ENCODE assay signal across 1 cellular context in genomic region chr6:82245376-82245775, GRCh38.
A peak's percentile ranks its signal among the peaks of the same experiment; 100 is the strongest.
TF ChIP-seq lines count a peak whose summit lies in the region.

No MANE protein-coding gene starts in this region.

TF ChIP-seq in K562, 482 proteins besides CTCF, POLR2A, EP300 and RAD21 (continues in another document):
- no peak for TF ChIP-seq ZNF407 (IDR thresholded peaks at IDR 0.05; ENCODE audit: low read depth)
- TF ChIP-seq PRDM10 (IDR thresholded peaks at IDR 0.05; ENCODE audit: partially characterized antibody), result peak; percentile 70
- no peak for TF ChIP-seq RCOR1 (IDR thresholded peaks at IDR 0.05; ENCODE audit: borderline replicate concordance in 1 of 2, low read depth in 2 of 2, low read length in 2 of 2)
- TF ChIP-seq HDAC3 (IDR thresholded peaks at IDR 0.05; ENCODE audit: borderline replicate concordance, partially characterized antibody), result no peak
- TF ChIP-seq NR4A1 (CRISPR knock-in tag; IDR thresholded peaks at IDR 0.05), result no peak
- TF ChIP-seq NR4A1 (tag; IDR thresholded peaks at IDR 0.05), result no peak
- no peak for TF ChIP-seq PYGO2 (tag; IDR thresholded peaks at IDR 0.05)
- TF ChIP-seq SMAD4 (CRISPR knock-in tag; conservative IDR thresholded peaks at IDR 0.05), result no peak
- no peak for TF ChIP-seq MAFK (IDR thresholded peaks at IDR 0.05; ENCODE audit: low read length)
- no peak for TF ChIP-seq ZNF431 (CRISPR knock-in tag; IDR thresholded peaks at IDR 0.05)
- TF ChIP-seq ZNF324 (CRISPR knock-in tag; IDR thresholded peaks at IDR 0.05), result no peak
- TF ChIP-seq CUX1 (CRISPR knock-in tag; IDR thresholded peaks at IDR 0.05), result no peak
- TF ChIP-seq MAFG (tag; conservative IDR thresholded peaks at IDR 0.05), result no peak
- no peak for TF ChIP-seq ESRRA (IDR thresholded peaks at IDR 0.05; ENCODE audit: borderline replicate concordance, low read depth)
- no peak for TF ChIP-seq CAMTA2 (CRISPR knock-in tag; conservative IDR thresholded peaks at IDR 0.05)
- no peak for TF ChIP-seq PRPF4 (IDR thresholded peaks at IDR 0.05; ENCODE audit: insufficient read depth, low read depth, low read length, poor library complexity, severe bottlenecking)
- TF ChIP-seq ZNF165 (CRISPR knock-in tag; IDR thresholded peaks at IDR 0.05; ENCODE audit: borderline replicate concordance), result no peak
- TF ChIP-seq C11orf30 (IDR thresholded peaks at IDR 0.05; ENCODE audit: low read depth), result no peak
- TF ChIP-seq ZNF511 (CRISPR knock-in tag; IDR thresholded peaks at IDR 0.05), result no peak
- TF ChIP-seq FIP1L1 (IDR thresholded peaks at IDR 0.05; ENCODE audit: low read depth, low read length, poor library complexity, severe bottlenecking), result no peak
- no peak for TF ChIP-seq ZSCAN29 (IDR thresholded peaks at IDR 0.05)
- no peak for TF ChIP-seq ZHX1 (conservative IDR thresholded peaks at IDR 0.05; ENCODE audit: low read length)
- TF ChIP-seq NCOA2 (IDR thresholded peaks at IDR 0.05; ENCODE audit: partially characterized antibody in 2 of 2), result no peak
- peak; percentile 49; the same call in 1 of the 2 replicates for TF ChIP-seq ZNF384 (IDR thresholded peaks at IDR 0.05; ENCODE audit: low read depth, low read length)
- no peak for TF ChIP-seq ZNF584 (CRISPR knock-in tag; IDR thresholded peaks at IDR 0.05; ENCODE audit: low read depth)
- TF ChIP-seq MCM3 (IDR thresholded peaks at IDR 0.05), result no peak
- TF ChIP-seq ZNF75A (CRISPR knock-in tag; IDR thresholded peaks at IDR 0.05), result no peak
- no peak for TF ChIP-seq ZNF282 (CRISPR knock-in tag; IDR thresholded peaks at IDR 0.05)
- TF ChIP-seq TCF3 (CRISPR knock-in tag; IDR thresholded peaks at IDR 0.05), result peak; percentile 26
- no peak for TF ChIP-seq ZNF444 (CRISPR knock-in tag; IDR thresholded peaks at IDR 0.05)
- TF ChIP-seq MLLT1 (IDR thresholded peaks at IDR 0.05), result peak in 1 of 2 experiments; percentile 37; a peak in 2 of 4 replicates
- TF ChIP-seq GTF3C2 (IDR thresholded peaks at IDR 0.05; ENCODE audit: borderline replicate concordance, extremely low read depth, insufficient read length), result no peak
- no peak for TF ChIP-seq RBM22 (IDR thresholded peaks at IDR 0.05; ENCODE audit: low read depth, low read length, poor library complexity, severe bottlenecking)
- no peak for TF ChIP-seq SNRNP70 (optimal IDR thresholded peaks at IDR 0.05; ENCODE audit: low read depth, low read length)
